Comparison of ENCODE assay signal across 23 cellular contexts in the genomic region with DNA sequence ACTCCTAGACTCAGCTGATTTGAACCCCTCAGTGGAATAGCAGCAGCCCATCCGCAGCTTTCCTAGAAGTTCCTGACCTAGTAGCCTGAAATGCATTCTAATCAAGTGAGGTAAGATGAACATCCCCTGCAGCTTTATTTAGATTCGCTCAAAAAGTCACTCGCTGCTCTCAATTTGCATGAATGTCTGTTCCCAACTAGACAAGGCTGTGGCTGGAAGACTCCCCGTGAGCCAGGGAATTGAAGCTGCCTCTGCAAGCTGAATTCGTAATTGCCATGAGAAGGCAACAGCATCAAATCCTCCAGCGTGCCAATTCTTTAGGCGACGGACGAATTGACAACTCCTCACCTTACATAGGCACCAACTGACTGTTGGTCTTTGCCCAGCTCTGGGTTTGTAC. TPM values are rescaled to one million over a fixed set of nuclear protein-coding genes. Genes with fewer than 3 reads are reported as not detected.
"Had no signal": no experiment of that assay in that cellular context is flagged by ENCODE, and none has a peak within 500 bp of the region (broad histone marks: within the 10 kb centered on the region; RNA-seq: fewer than 3 reads in every experiment).

No MANE protein-coding gene starts in this region.

- H3K36me3 Mint-ChIP-seq: activated CD8-positive, alpha-beta memory T cell treated with anti-CD3 and anti-CD28 coated beads, Interleukin-2, amount 10 ng/mL, durations not matched to agents 7 days and 5 days; activated naive CD8-positive, alpha-beta T cell had no signal

- ATAC-seq: activated CD8-positive, alpha-beta memory T cell treated with anti-CD3 and anti-CD28 coated beads, Interleukin-2, amount 10 ng/mL, durations not matched to agents 7 days and 5 days; PC-3 had no signal

- H3K27ac Mint-ChIP-seq: activated CD8-positive, alpha-beta memory T cell treated with anti-CD3 and anti-CD28 coated beads, Interleukin-2, amount 10 ng/mL, durations not matched to agents 7 days and 5 days; activated naive CD4-positive, alpha-beta T cell treated with anti-CD3 and anti-CD28 coated beads for 36 hours; activated naive CD8-positive, alpha-beta T cell; activated T-cell treated with anti-CD3 and anti-CD28 coated beads, Interleukin-2, amount 50 U/mL, for 24 hours; T-helper 1 cell treated with Interleukin-12 subunit alpha and Interleukin-12 subunit beta and Interleukin-4 antibody, amounts not matched to agents 30 μg/mL and 1 μg/mL, for 36 hours had no signal

- H3K4me1 Mint-ChIP-seq: activated CD8-positive, alpha-beta memory T cell treated with anti-CD3 and anti-CD28 coated beads, Interleukin-2, amount 10 ng/mL, durations not matched to agents 7 days and 5 days had no signal

- H3K9me3 Mint-ChIP-seq: activated naive CD4-positive, alpha-beta T cell treated with anti-CD3 and anti-CD28 coated beads for 36 hours; activated T-cell treated with anti-CD3 and anti-CD28 coated beads, Interleukin-2, amount 50 U/mL, for 24 hours; T-helper 1 cell treated with Interleukin-12 subunit alpha and Interleukin-12 subunit beta and Interleukin-4 antibody, amounts not matched to agents 30 μg/mL and 1 μg/mL, for 36 hours had no signal

- H3K27me3 ChIP-seq: brain microvascular endothelial cell, cardiac muscle cell had no signal

- H3K4me3 Mint-ChIP-seq: activated CD8-positive, alpha-beta memory T cell treated with anti-CD3 and anti-CD28 coated beads, Interleukin-2, amount 10 ng/mL, durations not matched to agents 7 days and 5 days; activated naive CD4-positive, alpha-beta T cell treated with anti-CD3 and anti-CD28 coated beads for 36 hours; activated naive CD8-positive, alpha-beta T cell; activated T-cell treated with anti-CD3 and anti-CD28 coated beads, Interleukin-2, amount 50 U/mL, for 24 hours; T-helper 1 cell treated with Interleukin-12 subunit alpha and Interleukin-12 subunit beta and Interleukin-4 antibody, amounts not matched to agents 30 μg/mL and 1 μg/mL, for 36 hours had no signal

- H3K27ac ChIP-seq: brain microvascular endothelial cell, cardiac muscle cell had no signal

- H3K4me3 ChIP-seq: cardiac muscle cell had no signal

- H3K27me3 Mint-ChIP-seq: activated naive CD8-positive, alpha-beta T cell; activated T-cell treated with anti-CD3 and anti-CD28 coated beads, Interleukin-2, amount 50 U/mL, for 24 hours had no signal

- DNase-seq: activated CD4-positive, alpha-beta T cell treated with anti-CD3 and anti-CD28 coated beads for 48 hours; activated CD4-positive, alpha-beta T cell treated with anti-CD3 and anti-CD28 coated beads, Interleukin-2, amount 50 U/mL, for 4 hours; activated CD4-positive, CD25-positive, alpha-beta regulatory T cell treated with anti-CD3 and anti-CD28 coated beads, Interleukin-2, amount 50 U/mL, for 72 hours; activated CD8-positive, alpha-beta memory T cell treated with anti-CD3 and anti-CD28 coated beads, Interleukin-2, amount 10 ng/mL, durations not matched to agents 7 days and 5 days; activated effector memory CD4-positive, alpha-beta T cell treated with anti-CD3 and anti-CD28 coated beads, Interleukin-2, amount 50 U/mL, for 16 hours; activated naive CD4-positive, alpha-beta T cell treated with anti-CD3 and anti-CD28 coated beads for 36 hours; activated T-cell treated with anti-CD3 and anti-CD28 coated beads, Interleukin-2, amount 50 U/mL, for 24 hours; amygdala; brain microvascular endothelial cell; KBM-7; MV-4-11; NCI-H1092 treated with DMSO at 0.1 percent for 48 hours; NCI-H1436; NCI-H1694 treated with DMSO at 0.1 percent for 48 hours; NCI-H2029 treated with DMSO at 0.1 percent for 48 hours; NCI-H345; NCI-H510A; PC-3; SHP77 treated with DMSO at 0.1 percent for 48 hours had no signal

- H3K36me3 ChIP-seq: brain microvascular endothelial cell, cardiac muscle cell had no signal

RNA-seq across cellular contexts. Expression of gene SCN3B, which starts 17.1 kb away (rescaled TPM):
- total RNA-seq: activated CD8-positive, alpha-beta memory T cell treated with anti-CD3 and anti-CD28 coated beads, Interleukin-2, amount 10 ng/mL, durations not matched to agents 7 days and 5 days; activated naive CD4-positive, alpha-beta T cell treated with anti-CD3 and anti-CD28 coated beads for 36 hours; LHCN-M2 had no signal
